In genomic region chr1:223313415-223313754, GRCh38 we compare ENCODE assay signal across 6 cellular contexts. TPM values are rescaled to one million over a fixed set of nuclear protein-coding genes. Genes with fewer than 3 reads are reported as not detected.
"Had no signal": no experiment of that assay in that cellular context is flagged by ENCODE, and none has a peak within 500 bp of the region (broad histone marks: within the 10 kb centered on the region; RNA-seq: fewer than 3 reads in every experiment).

No MANE protein-coding gene starts in this region.

- FAIRE-seq: HepG2, HTR-8/SVneo had no signal

- H3K9ac ChIP-seq: KMS-11 had no signal

- H3K4me2 ChIP-seq: KMS-11 had no signal

- H3K27ac ChIP-seq: HL-60, KMS-11 had no signal

- DNase-seq: KBM-7, KG1 had no signal

- ATAC-seq: HepG2 had no signal

RNA-seq across cellular contexts. Expression of gene SUSD4, which starts 50.6 kb away (rescaled TPM):
- total RNA-seq: HepG2 had no signal
- polyA plus RNA-seq: HepG2 had no signal
